ENCODE assay signal across 30 cellular contexts in genomic region chr6:64334646-64335045, GRCh38.
"Had no signal": no experiment of that assay in that cellular context is flagged by ENCODE, and none has a peak within 500 bp of the region (broad histone marks: within the 10 kb centered on the region; RNA-seq: fewer than 3 reads in every experiment).

No MANE protein-coding gene starts in this region.

- H3K27ac Mint-ChIP-seq: activated CD4-positive, alpha-beta T cell treated with anti-CD3 and anti-CD28 coated beads for 36 hours; activated CD8-positive, alpha-beta T cell treated with anti-CD3 and anti-CD28 coated beads for 36 hours; activated naive CD4-positive, alpha-beta T cell treated with anti-CD3 and anti-CD28 coated beads, Interleukin-2, amount 10 ng/mL, durations not matched to agents 7 days and 5 days; activated naive CD8-positive, alpha-beta T cell treated with anti-CD3 and anti-CD28 coated beads for 36 hours; activated T-cell treated with anti-CD3 and anti-CD28 coated beads, Interleukin-2, amount 50 U/mL, for 72 hours; activated T-helper 2 cell treated with anti-CD3 and anti-CD28 coated beads, Interferon-gamma antibody, Interleukin-2, Interleukin-4, amounts not matched to agents 10 μg/mL and 5 μg/mL and 100 μg/mL, durations not matched to agents 14 hours and 24 hours and 36 hours; brain had no signal

- H3K9ac ChIP-seq: SK-N-SH had no signal

- H3K4me1 Mint-ChIP-seq: activated CD4-positive, alpha-beta T cell treated with anti-CD3 and anti-CD28 coated beads for 36 hours; activated naive CD4-positive, alpha-beta T cell treated with anti-CD3 and anti-CD28 coated beads, Interleukin-2, amount 10 ng/mL, durations not matched to agents 7 days and 5 days; activated naive CD8-positive, alpha-beta T cell treated with anti-CD3 and anti-CD28 coated beads for 36 hours; brain had no signal

- H3K36me3 ChIP-seq: cardiac muscle cell, SJCRH30 had no signal

- H3K36me3 Mint-ChIP-seq: activated naive CD4-positive, alpha-beta T cell treated with anti-CD3 and anti-CD28 coated beads, Interleukin-2, amount 10 ng/mL, durations not matched to agents 7 days and 5 days; activated naive CD8-positive, alpha-beta T cell treated with anti-CD3 and anti-CD28 coated beads for 36 hours; brain had no signal

- H3K4me3 ChIP-seq: cardiac muscle cell, K562, SJCRH30 had no signal

- ATAC-seq: activated CD4-positive, alpha-beta T cell treated with anti-CD3 and anti-CD28 coated beads for 36 hours; activated CD8-positive, alpha-beta T cell treated with anti-CD3 and anti-CD28 coated beads for 36 hours; activated T-cell treated with anti-CD3 and anti-CD28 coated beads, Interleukin-2, amount 50 U/mL, for 72 hours; HepG2; K562; Panc1 had no signal

- DNase-seq: activated CD4-positive, alpha-beta T cell treated with anti-CD3 and anti-CD28 coated beads for 36 hours; activated CD8-positive, alpha-beta memory T cell treated with anti-CD3 and anti-CD28 coated beads, Interleukin-2, amount 50 U/mL, for 4 hours; activated CD8-positive, alpha-beta T cell treated with anti-CD3 and anti-CD28 coated beads for 36 hours; activated gamma-delta T cell treated with Interleukin-2 at 50 U/mL for 16 hours; activated naive CD4-positive, alpha-beta T cell treated with anti-CD3 and anti-CD28 coated beads, Interleukin-2, amount 10 ng/mL, durations not matched to agents 7 days and 5 days; activated naive CD8-positive, alpha-beta T cell treated with anti-CD3 and anti-CD28 coated beads for 36 hours; activated T-cell treated with anti-CD3 and anti-CD28 coated beads, Interleukin-2, amount 50 U/mL, for 72 hours; anterior cingulate cortex; Karpas-422; NCI-H1105 treated with DMSO at 0.1 percent for 48 hours; NCI-H1436 treated with DMSO at 0.1 percent for 48 hours; NCI-H187 treated with DMSO at 0.1 percent for 48 hours; NCI-H2081 treated with DMSO at 0.1 percent for 48 hours; NCI-H2171; NCI-H345; NCI-H510A; NCI-H526 treated with DMSO at 0.1 percent for 48 hours; NK-92 treated with Interleukin-12 subunit alpha and Interleukin-12 subunit beta, amount 100 ng/mL, for 24 hours; Right ventricle myocardium superior; SJCRH30; SK-N-SH; T-helper 1 cell had no signal

- H3K4me1 ChIP-seq: SJCRH30 had no signal

- H3K27me3 ChIP-seq: cardiac muscle cell, SJCRH30 had no signal

- H3K4me2 ChIP-seq: SK-N-SH had no signal

- H3K4me3 Mint-ChIP-seq: activated CD4-positive, alpha-beta T cell treated with anti-CD3 and anti-CD28 coated beads for 36 hours; activated CD8-positive, alpha-beta T cell treated with anti-CD3 and anti-CD28 coated beads for 36 hours; activated naive CD4-positive, alpha-beta T cell treated with anti-CD3 and anti-CD28 coated beads, Interleukin-2, amount 10 ng/mL, durations not matched to agents 7 days and 5 days; activated naive CD8-positive, alpha-beta T cell treated with anti-CD3 and anti-CD28 coated beads for 36 hours; activated T-cell treated with anti-CD3 and anti-CD28 coated beads, Interleukin-2, amount 50 U/mL, for 72 hours; brain had no signal

- H3K27ac ChIP-seq: cardiac muscle cell, RWPE1, SJCRH30, VCaP had no signal

- H3K9me3 ChIP-seq: SJCRH30, SK-N-SH had no signal

- H3K27me3 Mint-ChIP-seq: activated CD4-positive, alpha-beta T cell treated with anti-CD3 and anti-CD28 coated beads for 36 hours; activated CD8-positive, alpha-beta T cell treated with anti-CD3 and anti-CD28 coated beads for 36 hours; activated naive CD4-positive, alpha-beta T cell treated with anti-CD3 and anti-CD28 coated beads, Interleukin-2, amount 10 ng/mL, durations not matched to agents 7 days and 5 days; activated naive CD8-positive, alpha-beta T cell treated with anti-CD3 and anti-CD28 coated beads for 36 hours; brain had no signal
